Comparison of ENCODE assay signal across 8 cellular contexts in genomic region chr11:62542111-62542745, GRCh38. TPM values are rescaled to one million over a fixed set of nuclear protein-coding genes. Genes with fewer than 3 reads are reported as not detected.
DNase-seq lines count a peak whose midpoint lies in the region; ATAC-seq, FAIRE-seq and TF ChIP-seq lines count a peak whose summit lies in the region.

No MANE protein-coding gene starts in this region.

- no peak overlapping the region for H2BK20ac ChIP-seq in H1 (ENCODE audit: low read length)

- peak overlapping the region; percentile 19 for H4K91ac ChIP-seq in H1 (replicated peaks; ENCODE audit: insufficient read length, low read length)

- H4K8ac ChIP-seq in H1 (ENCODE audit: extremely low read depth, insufficient read depth, low read length) = peak overlapping the region; percentile 39; the same call in 1 of the 2 replicates

- CTCF ChIA-PET in H1 (lab: Charles Lee; ENCODE audit: partially characterized antibody) = interaction anchor here (0.9 to 5.1 kb wide), 48 partner anchors 11 to 362 kb away, joined by 3 to 179 read pairs (median 6); partner anchors contain the start of genes C11orf98, CSKMT, EEF1G and LRRN4CL

- peak overlapping the region; percentile 64 to 97 for H3K4me2 ChIP-seq in H1 (ENCODE audit: insufficient read depth in 1 of 2, low read depth in 2 of 2, low read length in 2 of 2)

- H3K36me3 ChIP-seq in ES-I3 (ENCODE audit: insufficient read depth, low read length) (no peaks in the 10 kb centered on the region), H1 (ENCODE audit: control insufficient read depth in 2 of 4, insufficient read depth in 4 of 4, low read length in 3 of 4) (no peaks in the 10 kb centered on the region), rectal smooth muscle tissue (ENCODE audit: control insufficient read depth, insufficient read depth, low read length) (peaks cover 7% of the 10 kb centered on the region), SJCRH30 (no peaks in the 10 kb centered on the region)

- H3K79me2 ChIP-seq in H1 (ENCODE audit: control insufficient read depth in 1 of 2, insufficient read depth in 2 of 2, low read length in 2 of 2) = no peaks in the 10 kb centered on the region; a peak in 1 of 4 replicates

- no peak overlapping the region for H3K56ac ChIP-seq in H1 (replicated peaks; ENCODE audit: insufficient read length, low read depth, low read length)

- H2BK5ac ChIP-seq in H1 (ENCODE audit: low read depth, low read length) = no peak overlapping the region

- TF ChIP-seq CTCF in H1 (IDR thresholded peaks at IDR 0.05; ENCODE audit: control extremely low read depth in 1 of 3, insufficient read depth in 1 of 3, low read depth in 1 of 3, low read length in 3 of 3) = no peak

- H2BK15ac ChIP-seq in H1 (ENCODE audit: low read length) = no peak overlapping the region

- no peak for TF ChIP-seq RAD21 in H1 (IDR thresholded peaks at IDR 0.05 in 1 of 2, conservative IDR thresholded peaks at IDR 0.05 in 1 of 2; ENCODE audit: low read depth in 2 of 2, low read length in 2 of 2)

- H2AFZ ChIP-seq in H1 (ENCODE audit: low read length) = no peak overlapping the region

- no peak overlapping the region for H4K5ac ChIP-seq in H1 (ENCODE audit: insufficient read length, low read depth, low read length)

- POLR2A ChIA-PET in H1 (lab: Charles Lee; ENCODE audit: partially characterized antibody) = interaction anchor here (0.8 to 7.5 kb wide), 8 partner anchors 11 to 138 kb away, joined by 3 to 59 read pairs (median 4); partner anchors contain the start of genes EEF1G and TUT1

- peak overlapping the region; percentile 17; the same call in 1 of the 2 replicates for H3K18ac ChIP-seq in H1 (ENCODE audit: extremely low read depth, low read length)

- peak overlapping the region; percentile 43; the same call in 1 of the 2 replicates for H2BK12ac ChIP-seq in H1 (ENCODE audit: low read depth, low read length)

- peak; percentile 82 for DNase-seq in NCI-H69 (lab: John Stamatoyannopoulos, UW)
- DNase-seq in H1 (ENCODE audit: low read depth in 1 of 2, low spot score in 2 of 2) = peak in 1 of 2 experiments; percentile 43
- DNase-seq in NCI-H524 treated with DMSO at 0.1 percent for 48 hours (lab: John Stamatoyannopoulos, UW) = no peak
- DNase-seq in SJCRH30 = no peak

- peaks cover 30 to 44% (median 40%) of the 10 kb centered on the region in 4 experiments for H3K27me3 ChIP-seq in H1 (replicated peaks in 1 of 4; ENCODE audit: control insufficient read depth in 3 of 4, extremely low read depth in 1 of 4, insufficient read depth in 3 of 4, low read length in 3 of 4)
- peaks cover 3% of the 10 kb centered on the region for H3K27me3 ChIP-seq in rectal smooth muscle tissue (ENCODE audit: control insufficient read depth, insufficient read depth, low read length)
- H3K27me3 ChIP-seq in SJCRH30 = no peaks in the 10 kb centered on the region

- H4K20me1 ChIP-seq in H1 (replicated peaks in 1 of 2; ENCODE audit: control insufficient read depth in 1 of 2, insufficient read depth in 2 of 2, low read length in 2 of 2) = peaks cover 6 to 14% of the 10 kb centered on the region in 2 experiments

- H3K9ac ChIP-seq in ES-I3 (ENCODE audit: low read depth, low read length) = peak overlapping the region; percentile 9; the same call in 1 of the 2 replicates
- no peak overlapping the region for H3K9ac ChIP-seq in H1 (replicated peaks in 1 of 4; ENCODE audit: extremely low read depth in 1 of 4, low read depth in 3 of 4, low read length in 3 of 4)
- H3K9ac ChIP-seq in rectal smooth muscle tissue (ENCODE audit: low read length) = peak overlapping the region; percentile 61

- 42% methylated on average over 6 of the region's 6 CpGs; no CpG with 5 or more reads in 1 of the 2 experiments for WGBS in H1 (ENCODE audit: extremely low coverage in 1 of 2, insufficient coverage in 1 of 2, insufficient read length in 1 of 2, insufficient replicate concordance in 2 of 2, low coverage in 1 of 2, low lambda C conversion rate in 2 of 2, missing lambda C conversion rate in 1 of 2), 2 experiments

- H3K4me1 ChIP-seq in ES-I3 (ENCODE audit: insufficient read depth, low read length) = peaks cover 23% of the 10 kb centered on the region
- H3K4me1 ChIP-seq in H1 (replicated peaks in 1 of 4; ENCODE audit: control insufficient read depth in 3 of 4, insufficient read depth in 4 of 4, low read length in 3 of 4) = peaks cover 0 to 32% (median 19%) of the 10 kb centered on the region in 4 experiments; a peak in 6 of 7 replicates
- H3K4me1 ChIP-seq in rectal smooth muscle tissue (ENCODE audit: control insufficient read depth, insufficient read depth, low read length) = peaks cover 50% of the 10 kb centered on the region
- H3K4me1 ChIP-seq in SJCRH30 = peaks cover 23% of the 10 kb centered on the region

- no peak overlapping the region for H2AK5ac ChIP-seq in H1 (ENCODE audit: low read depth, low read length)

- no peak for TF ChIP-seq POLR2A in H1 (IDR thresholded peaks at IDR 0.05; ENCODE audit: control extremely low read depth in 1 of 2, low read depth in 2 of 2, low read length in 2 of 2)

- H3K4me3 ChIP-seq in H1 (ENCODE audit: extremely low read depth in 1 of 4, insufficient read depth in 2 of 4, low read depth in 3 of 4, low read length in 4 of 4) (peak overlapping the region in 2 of 4 experiments; percentile 20 to 45; a peak in 3 of 8 replicates), rectal smooth muscle tissue (ENCODE audit: low read length) (peak overlapping the region; percentile 98), SJCRH30 (no peak overlapping the region)

- H3K27ac ChIP-seq in H1 (ENCODE audit: low read depth, low read length) (no peak overlapping the region), rectal smooth muscle tissue (ENCODE audit: low read depth, low read length) (peak overlapping the region; percentile 99), SJCRH30 (no peak overlapping the region)

- H3K9me3 ChIP-seq in ES-I3 (ENCODE audit: control insufficient read depth, insufficient read depth, low read length) = no peaks in the 10 kb centered on the region
- H3K9me3 ChIP-seq in H1 (ENCODE audit: insufficient read depth in 2 of 2, low read depth in 1 of 2, low read length in 1 of 2) = no peaks in the 10 kb centered on the region
- H3K9me3 ChIP-seq in SJCRH30 (replicated peaks) = no peaks in the 10 kb centered on the region

- H3K79me1 ChIP-seq in H1 (ENCODE audit: low read depth, low read length) = no peaks in the 10 kb centered on the region

- no peak for TF ChIP-seq EP300 in H1 (IDR thresholded peaks at IDR 0.05; ENCODE audit: borderline replicate concordance in 1 of 2, low read depth in 2 of 2, low read length in 2 of 2)

- no peak for FAIRE-seq in H1 (lab: Jason Lieb, UNC)

- no peak overlapping the region for H2BK120ac ChIP-seq in H1 (replicated peaks; ENCODE audit: low read depth, low read length)

- H3K14ac ChIP-seq in H1 (ENCODE audit: insufficient read length) = no peak overlapping the region

- ATAC-seq in HG03342 (IDR thresholded peaks at IDR 0.05; ENCODE audit: unreplicated experiment) (no peak), HG03432 (IDR thresholded peaks at IDR 0.05; ENCODE audit: unreplicated experiment) (no peak)

- no peak overlapping the region for H3K4ac ChIP-seq in H1 (replicated peaks; ENCODE audit: insufficient read length, low read depth, low read length)

- peaks cover 27% of the 10 kb centered on the region for H3K23me2 ChIP-seq in H1 (ENCODE audit: low read depth, low read length)

- H3K23ac ChIP-seq in H1 (ENCODE audit: insufficient read length) = no peak overlapping the region

RNA-seq across cellular contexts. Expression of gene AHNAK, which starts 4.4 kb away (rescaled TPM):
- total RNA-seq in H1 (2021; fragmentation: NEBNext Ultra II Directional; extraction: Animal tissue kit (Norgen Biotek cat#: 25700)) = 5.8 and 6.7 TPM in 2 replicates
- polyA plus RNA-seq in H1 (2011; rRNA removed) = 2.0 and 2.5 TPM in 2 replicates
- polyA plus RNA-seq in H1 (2011; cell fraction: cytosol; rRNA removed) = 3.1 TPM
- 17.1 TPM for polyA plus RNA-seq in H1 (2011; cell fraction: nucleus; rRNA removed)
- polyA plus RNA-seq in H1 (2012, experiment 1 of 2) = 5.2 to 6.9 TPM (median 5.5 TPM) in 4 replicates
- polyA plus RNA-seq in H1 (2012, experiment 2 of 2) = 0.70 TPM
- 1.4 TPM for polyA plus RNA-seq in H1 (2013, experiment 1 of 2)
- 1.0 TPM for polyA plus RNA-seq in H1 (2013, experiment 2 of 2)
- polyA minus RNA-seq in H1 (2011; rRNA and poly(A)+ RNA removed) = 10.9 and 19.0 TPM in 2 replicates
- 7.9 TPM for polyA minus RNA-seq in H1 (2011; cell fraction: cytosol; rRNA and poly(A)+ RNA removed)
- 13.0 TPM for polyA minus RNA-seq in H1 (2011; cell fraction: nucleus; rRNA and poly(A)+ RNA removed)
- 10.3 and 10.9 TPM in 2 replicates for total RNA-seq in SJCRH30 (2014; rRNA removed; shearing (Covaris generic))

RNA-seq across cellular contexts. Expression of gene EEF1G, which starts 31.5 kb away (rescaled TPM):
- total RNA-seq in H1 (2021; fragmentation: NEBNext Ultra II Directional; extraction: Animal tissue kit (Norgen Biotek cat#: 25700)) = 1,622 and 1,627 TPM in 2 replicates
- polyA plus RNA-seq in H1 (2011; rRNA removed) = 1,996 and 2,000 TPM in 2 replicates
- 2,637 TPM for polyA plus RNA-seq in H1 (2011; cell fraction: cytosol; rRNA removed)
- polyA plus RNA-seq in H1 (2011; cell fraction: nucleus; rRNA removed) = 1,888 TPM
- polyA plus RNA-seq in H1 (2012, experiment 1 of 2) = 1,872 to 2,382 TPM (median 2,305 TPM) in 4 replicates
- 2,227 TPM for polyA plus RNA-seq in H1 (2012, experiment 2 of 2)
- 1,219 TPM for polyA plus RNA-seq in H1 (2013, experiment 1 of 2)
- polyA plus RNA-seq in H1 (2013, experiment 2 of 2) = 1,170 TPM
- polyA minus RNA-seq in H1 (2011; rRNA and poly(A)+ RNA removed) = 1,372 and 1,843 TPM in 2 replicates
- 1,032 TPM for polyA minus RNA-seq in H1 (2011; cell fraction: cytosol; rRNA and poly(A)+ RNA removed)
- 466 TPM for polyA minus RNA-seq in H1 (2011; cell fraction: nucleus; rRNA and poly(A)+ RNA removed)
- 2,270 and 2,323 TPM in 2 replicates for total RNA-seq in SJCRH30 (2014; rRNA removed; shearing (Covaris generic))

RNA-seq across cellular contexts. Expression of gene TUT1, which starts 49.1 kb away (rescaled TPM):
- 24.6 and 31.5 TPM in 2 replicates for total RNA-seq in H1 (2021; fragmentation: NEBNext Ultra II Directional; extraction: Animal tissue kit (Norgen Biotek cat#: 25700))
- 17.8 and 26.2 TPM in 2 replicates for polyA plus RNA-seq in H1 (2011; rRNA removed)
- polyA plus RNA-seq in H1 (2011; cell fraction: cytosol; rRNA removed) = 24.2 TPM
- 41.6 TPM for polyA plus RNA-seq in H1 (2011; cell fraction: nucleus; rRNA removed)
- 20.8 to 24.7 TPM (median 23.1 TPM) in 4 replicates for polyA plus RNA-seq in H1 (2012, experiment 1 of 2)
- 20.4 TPM for polyA plus RNA-seq in H1 (2012, experiment 2 of 2)
- polyA plus RNA-seq in H1 (2013, experiment 1 of 2) = 15.5 TPM
- 13.2 TPM for polyA plus RNA-seq in H1 (2013, experiment 2 of 2)
- 10.0 and 16.4 TPM in 2 replicates for polyA minus RNA-seq in H1 (2011; rRNA and poly(A)+ RNA removed)
- polyA minus RNA-seq in H1 (2011; cell fraction: cytosol; rRNA and poly(A)+ RNA removed) = 7.1 TPM
- polyA minus RNA-seq in H1 (2011; cell fraction: nucleus; rRNA and poly(A)+ RNA removed) = 8.6 TPM
- 8.8 and 9.1 TPM in 2 replicates for total RNA-seq in SJCRH30 (2014; rRNA removed; shearing (Covaris generic))

RNA-seq across cellular contexts. Expression of gene MTA2, which starts 59.4 kb away (rescaled TPM):
- total RNA-seq in H1 (2021; fragmentation: NEBNext Ultra II Directional; extraction: Animal tissue kit (Norgen Biotek cat#: 25700)) = 114 and 117 TPM in 2 replicates
- 25.7 and 32.2 TPM in 2 replicates for polyA plus RNA-seq in H1 (2011; rRNA removed)
- polyA plus RNA-seq in H1 (2011; cell fraction: cytosol; rRNA removed) = 35.3 TPM
- 66.3 TPM for polyA plus RNA-seq in H1 (2011; cell fraction: nucleus; rRNA removed)
- 98.7 to 112 TPM (median 111 TPM) in 4 replicates for polyA plus RNA-seq in H1 (2012, experiment 1 of 2)
- 79.2 TPM for polyA plus RNA-seq in H1 (2012, experiment 2 of 2)
- 45.4 TPM for polyA plus RNA-seq in H1 (2013, experiment 1 of 2)
- polyA plus RNA-seq in H1 (2013, experiment 2 of 2) = 44.6 TPM
- polyA minus RNA-seq in H1 (2011; rRNA and poly(A)+ RNA removed) = 69.4 and 71.5 TPM in 2 replicates
- polyA minus RNA-seq in H1 (2011; cell fraction: cytosol; rRNA and poly(A)+ RNA removed) = 41.7 TPM
- polyA minus RNA-seq in H1 (2011; cell fraction: nucleus; rRNA and poly(A)+ RNA removed) = 48.7 TPM
- 106 and 107 TPM in 2 replicates for total RNA-seq in SJCRH30 (2014; rRNA removed; shearing (Covaris generic))

Comparison
In these comparisons a context has a peak if more than half of its experiments do, and no peak if none do; other contexts are left out.
1. H3K9ac ChIP-seq: peak in ES-I3 (single experiment) and rectal smooth muscle tissue (single experiment); none in H1 (0 of 4).